13 cellular contexts compared by ENCODE assay signal in the genomic region with DNA sequence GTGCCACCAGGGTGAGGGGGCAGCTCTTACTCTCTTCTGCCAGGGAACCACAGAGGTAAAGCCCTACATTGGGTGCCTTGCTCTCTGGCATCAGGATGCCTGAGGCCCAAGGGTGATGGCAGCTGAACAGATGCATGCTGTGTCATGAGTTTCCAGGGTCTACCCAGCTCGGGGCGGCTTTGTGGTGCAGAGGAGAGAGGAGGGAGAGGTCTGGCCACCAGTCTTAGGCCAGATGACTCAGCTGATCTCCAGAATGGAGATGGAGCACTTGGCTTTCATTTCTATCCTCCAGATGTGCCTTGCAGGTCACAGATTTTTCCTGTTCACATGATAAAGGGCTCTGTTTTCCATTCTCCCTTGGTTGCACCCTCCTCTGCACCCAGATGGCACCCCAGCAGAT.
"Had no signal": no experiment of that assay in that cellular context is flagged by ENCODE, and none has a peak within 500 bp of the region (broad histone marks: within the 10 kb centered on the region; RNA-seq: fewer than 3 reads in every experiment).

No MANE protein-coding gene starts in this region.

- H3K9me3 ChIP-seq: ovary, tibial nerve, vagina had no signal

- DNase-seq: activated CD4-positive, alpha-beta T cell treated with anti-CD3 and anti-CD28 coated beads, Interleukin-2, amount 50 U/mL, for 48 hours; activated CD4-positive, CD25-positive, alpha-beta regulatory T cell treated with anti-CD3 and anti-CD28 coated beads, Interleukin-2, amount 50 U/mL, for 72 hours; activated CD8-positive, alpha-beta memory T cell treated with anti-CD3 and anti-CD28 coated beads, Interleukin-2, amount 10 ng/mL, durations not matched to agents 7 days and 5 days; activated effector memory CD4-positive, alpha-beta T cell treated with anti-CD3 and anti-CD28 coated beads, Interleukin-2, amount 50 U/mL, for 16 hours; activated T-cell treated with anti-CD3 and anti-CD28 coated beads, Interleukin-2, amount 50 U/mL, for 4 hours; brain microvascular endothelial cell; cerebellar nuclear complex; hypothalamus; ovary; stimulated activated CD4-positive, alpha-beta T cell treated with anti-CD3 and anti-CD28 coated beads, Interleukin-15, amount 100 ng/mL, for 24 hours had no signal

- H3K27me3 ChIP-seq: brain microvascular endothelial cell, ovary, tibial nerve, vagina had no signal

- H3K27ac ChIP-seq: brain microvascular endothelial cell, ovary, tibial nerve, vagina had no signal

- H3K4me1 ChIP-seq: tibial nerve, vagina had no signal

- ATAC-seq: activated CD8-positive, alpha-beta memory T cell treated with anti-CD3 and anti-CD28 coated beads, Interleukin-2, amount 10 ng/mL, durations not matched to agents 7 days and 5 days; activated naive CD4-positive, alpha-beta T cell treated with anti-CD3 and anti-CD28 coated beads, Interleukin-2, amount 50 U/mL, for 72 hours; activated T-cell treated with anti-CD3 and anti-CD28 coated beads, Interleukin-2, amount 50 U/mL, for 4 hours had no signal

- H3K4me3 ChIP-seq: ovary, tibial nerve, vagina had no signal

- H3K36me3 ChIP-seq: brain microvascular endothelial cell, ovary, tibial nerve, vagina had no signal
